1 cellular context compared by ENCODE assay signal in genomic region chr7:20359397-20359963, GRCh38.
TF ChIP-seq lines count a peak whose summit lies in the region.

No MANE protein-coding gene starts in this region.

TF ChIP-seq in SK-N-SH, 30 proteins besides CTCF, POLR2A, EP300 and RAD21:
- no peak for TF ChIP-seq MEF2A (IDR thresholded peaks at IDR 0.05; ENCODE audit: borderline replicate concordance, low read depth)
- TF ChIP-seq RXRA (IDR thresholded peaks at IDR 0.05; ENCODE audit: borderline replicate concordance, low read depth), result no peak
- peak; percentile 60; the same call in 1 of the 2 replicates for TF ChIP-seq TCF12 (IDR thresholded peaks at IDR 0.05)
- TF ChIP-seq JUND (IDR thresholded peaks at IDR 0.05), result no peak
- peak; percentile 32; the same call in 1 of the 2 replicates for TF ChIP-seq PBX3 (IDR thresholded peaks at IDR 0.05)
